ENCODE assay signal across 8 cellular contexts in the genomic region with DNA sequence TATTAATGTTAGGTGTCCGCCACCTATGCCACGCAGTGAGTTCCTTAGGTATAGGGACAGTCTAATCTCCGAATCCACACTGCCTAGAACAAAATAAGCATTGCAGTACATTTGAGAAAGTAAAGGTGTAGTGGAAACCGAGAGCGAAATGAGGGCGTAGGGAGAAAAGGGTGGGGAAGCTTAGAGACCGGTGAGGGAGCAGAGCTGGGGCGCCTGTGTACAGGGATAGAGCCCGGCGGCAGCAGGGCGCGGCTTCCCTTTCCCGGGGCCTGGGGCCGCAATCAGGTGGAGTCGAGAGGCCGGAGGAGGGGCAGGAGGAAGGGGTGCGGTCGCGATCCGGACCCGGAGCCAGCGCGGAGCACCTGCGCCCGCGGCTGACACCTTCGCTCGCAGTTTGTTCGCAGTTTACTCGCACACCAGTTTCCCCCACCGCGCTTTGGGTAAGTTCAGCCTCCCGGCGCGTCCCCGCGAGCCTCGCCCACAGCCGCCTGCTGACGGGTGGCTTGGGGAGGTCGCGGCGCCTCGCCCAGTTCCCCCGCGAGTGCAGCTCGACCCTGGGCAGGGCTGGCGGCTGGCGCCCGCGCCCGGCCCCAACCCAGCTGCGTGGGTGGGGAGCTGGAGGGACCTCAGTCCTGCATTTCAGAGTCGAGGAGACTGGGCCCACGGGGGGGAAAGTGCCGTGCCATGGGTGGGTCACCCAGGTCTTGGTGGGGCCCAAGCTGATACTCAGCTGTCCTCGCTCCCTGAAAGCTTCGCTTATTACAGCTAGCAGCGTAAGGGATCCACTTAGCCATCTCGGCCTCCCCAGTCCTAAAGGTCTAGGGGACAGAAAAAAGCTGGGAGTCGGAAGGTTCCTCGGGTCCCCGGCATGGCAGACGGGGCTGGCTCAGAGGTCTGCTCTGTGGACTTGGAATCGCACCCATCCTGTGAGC. TPM values are rescaled to one million over a fixed set of nuclear protein-coding genes. Genes with fewer than 3 reads are reported as not detected.
DNase-seq lines count a peak whose midpoint lies in the region; ATAC-seq and TF ChIP-seq lines count a peak whose summit lies in the region.

A gene with protein sequence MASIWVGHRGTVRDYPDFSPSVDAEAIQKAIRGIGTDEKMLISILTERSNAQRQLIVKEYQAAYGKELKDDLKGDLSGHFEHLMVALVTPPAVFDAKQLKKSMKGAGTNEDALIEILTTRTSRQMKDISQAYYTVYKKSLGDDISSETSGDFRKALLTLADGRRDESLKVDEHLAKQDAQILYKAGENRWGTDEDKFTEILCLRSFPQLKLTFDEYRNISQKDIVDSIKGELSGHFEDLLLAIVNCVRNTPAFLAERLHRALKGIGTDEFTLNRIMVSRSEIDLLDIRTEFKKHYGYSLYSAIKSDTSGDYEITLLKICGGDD (plus strand): TSS at position 351 of the 932 bp plus-strand sequence. CDS start 2,704 bp downstream, outside the sequence.

- H3K4me1 Mint-ChIP-seq in T-helper 1 cell treated with Interleukin-12 subunit alpha and Interleukin-12 subunit beta and Interleukin-4 antibody, amounts not matched to agents 30 μg/mL and 1 μg/mL, for 36 hours (ENCODE audit: low read depth), result peaks cover 28% of the 10 kb centered on the region

- H3K27ac ChIP-seq in mucosa of rectum (ENCODE audit: low read depth in 2 of 2, low read length in 2 of 2), result peak within 1 kb of the TSS in 1 of 2 donors; percentile 63
- peak within 1 kb of the TSS; percentile 83 for H3K27ac ChIP-seq in upper lobe of right lung

- H3K36me3 Mint-ChIP-seq in T-helper 1 cell treated with Interleukin-12 subunit alpha and Interleukin-12 subunit beta and Interleukin-4 antibody, amounts not matched to agents 30 μg/mL and 1 μg/mL, for 36 hours (ENCODE audit: low read depth), result peaks cover 28% of the 10 kb centered on the region

- peaks cover 14% of the 10 kb centered on the region for H3K9me3 Mint-ChIP-seq in T-helper 1 cell treated with Interleukin-12 subunit alpha and Interleukin-12 subunit beta and Interleukin-4 antibody, amounts not matched to agents 30 μg/mL and 1 μg/mL, for 36 hours

- POLR2A ChIA-PET in GM10248 (lab: Yijun Ruan, JAX), result no interaction called here

- H3K27me3 Mint-ChIP-seq in T-helper 1 cell treated with Interleukin-12 subunit alpha and Interleukin-12 subunit beta and Interleukin-4 antibody, amounts not matched to agents 30 μg/mL and 1 μg/mL, for 36 hours (ENCODE audit: low read depth), result peaks cover 19% of the 10 kb centered on the region

- H3K36me3 ChIP-seq in mucosa of rectum (ENCODE audit: control insufficient read depth in 2 of 2, insufficient read depth in 2 of 2, low read length in 2 of 2), result no peaks in the 10 kb centered on the region
- no peaks in the 10 kb centered on the region for H3K36me3 ChIP-seq in upper lobe of right lung

- intact Hi-C loops in upper lobe of right lung (cut with DNase I), result no loop called here

- ATAC-seq in HG02798 (IDR thresholded peaks at IDR 0.05; ENCODE audit: poor library complexity, unreplicated experiment) (peak; percentile 37), upper lobe of right lung (peak; percentile 94), HG02571 (IDR thresholded peaks at IDR 0.05; ENCODE audit: unreplicated experiment) (no peak)

- H3K27me3 ChIP-seq in mucosa of rectum (ENCODE audit: control insufficient read depth in 2 of 2, insufficient read depth in 2 of 2, low read length in 2 of 2) (no peaks in the 10 kb centered on the region), upper lobe of right lung (no peaks in the 10 kb centered on the region)

- H3K4me3 Mint-ChIP-seq in T-helper 1 cell treated with Interleukin-12 subunit alpha and Interleukin-12 subunit beta and Interleukin-4 antibody, amounts not matched to agents 30 μg/mL and 1 μg/mL, for 36 hours, result peak within 1 kb of the TSS; percentile 91

- H3K4me1 ChIP-seq in mucosa of rectum (ENCODE audit: control insufficient read depth in 2 of 2, insufficient read depth in 2 of 2, low read length in 2 of 2) (peaks cover 3 to 5% of the 10 kb centered on the region in 2 donors), upper lobe of right lung (peaks cover 8% of the 10 kb centered on the region)

- CTCF ChIA-PET in GM10248 (lab: Yijun Ruan, JAX), result interaction anchor here (0.6 to 1.1 kb wide), 2 partner anchors 9 to 315 kb away, joined by 4 read pairs; no protein-coding TSS in a partner anchor

- H3K4me3 ChIP-seq in epithelial cell of proximal tubule (ENCODE audit: low read depth, low read length) (peak within 1 kb of the TSS; percentile 64), mucosa of rectum (ENCODE audit: low read length in 2 of 2) (peak within 1 kb of the TSS; percentile 76 to 79), upper lobe of right lung (peak within 1 kb of the TSS; percentile 58)

- H3K9me3 ChIP-seq in mucosa of rectum (ENCODE audit: control insufficient read depth in 2 of 2, low read length in 2 of 2) (no peaks in the 10 kb centered on the region), upper lobe of right lung (no peaks in the 10 kb centered on the region)

- H3K9ac ChIP-seq in mucosa of rectum (ENCODE audit: low read depth in 1 of 2, low read length in 2 of 2), result peak within 1 kb of the TSS; percentile 65 to 79

- TF ChIP-seq CTCF in GM10248 (IDR thresholded peaks at IDR 0.05; ENCODE audit: control extremely low read depth, extremely low read depth, low read depth, missing control alignments) (no peak), epithelial cell of proximal tubule (conservative IDR thresholded peaks at IDR 0.05; ENCODE audit: low read depth, low read length) (no peak), upper lobe of right lung (IDR thresholded peaks at IDR 0.05) (no peak)

- DNase-seq in GM10248 (ENCODE audit: extremely low spot score) (peak; percentile 29), epithelial cell of proximal tubule (ENCODE audit: low read depth) (no peak), upper lobe of right lung (peak; percentile 83), NOMO-1 treated with DMSO at 0.1 percent for 48 hours (lab: John Stamatoyannopoulos, UW; ENCODE audit: unreplicated experiment) (no peak)

- H3K27ac Mint-ChIP-seq in T-helper 1 cell treated with Interleukin-12 subunit alpha and Interleukin-12 subunit beta and Interleukin-4 antibody, amounts not matched to agents 30 μg/mL and 1 μg/mL, for 36 hours, result peak within 1 kb of the TSS; percentile 88

RNA-seq across cellular contexts. Expression of the gene that starts here (rescaled TPM):
- total RNA-seq in epithelial cell of proximal tubule (354 and 367 TPM in 2 replicates), upper lobe of right lung (182 TPM)

Comparison
In these comparisons a context has a peak if more than half of its experiments do, and no peak if none do; other contexts are left out.
1. DNase-seq: peak in GM10248 (single experiment) and upper lobe of right lung (single experiment); none in epithelial cell of proximal tubule (single experiment) and NOMO-1 treated with DMSO at 0.1 percent for 48 hours (single experiment).
2. Peak in every context shown above with its lines, with median percentiles within 50 percentile points of each other: H3K4me3 ChIP-seq.